Comparison of ENCODE assay signal across 8 cellular contexts in the genomic region with DNA sequence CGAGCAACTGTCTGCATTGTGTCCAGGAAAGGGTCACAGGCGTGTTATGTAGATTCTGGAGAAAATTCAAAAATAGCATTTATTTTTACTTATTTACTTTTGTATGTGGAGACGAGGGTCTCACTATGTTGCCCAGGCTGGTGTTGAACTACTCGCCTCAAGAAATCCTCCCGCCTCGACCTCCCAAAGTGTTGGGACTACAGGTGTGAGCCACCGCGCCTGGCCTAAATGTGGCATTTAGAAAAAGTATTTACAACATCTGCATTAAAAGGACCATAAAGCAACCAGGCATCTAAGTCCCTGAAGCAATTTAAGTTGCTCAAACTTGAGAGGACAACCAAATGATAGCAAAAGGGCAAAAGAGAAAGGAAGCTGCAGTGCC. TPM values are rescaled to one million over a fixed set of nuclear protein-coding genes. Genes with fewer than 3 reads are reported as not detected.
DNase-seq lines count a peak whose midpoint lies in the region; ATAC-seq, FAIRE-seq and TF ChIP-seq lines count a peak whose summit lies in the region.

No MANE protein-coding gene starts in this region.

- peaks cover 26% of the 10 kb centered on the region for H4K20me1 ChIP-seq in HepG2 (ENCODE audit: insufficient read depth, low read length)

- peak overlapping the region; percentile 97 for H3K4me3 Mint-ChIP-seq in activated CD4-positive, alpha-beta T cell treated with anti-CD3 and anti-CD28 coated beads, Interleukin-2, amount 10 ng/mL, durations not matched to agents 24 days and 14 days

- POLR2A ChIA-PET in HepG2 (lab: Yijun Ruan, JAX): interaction anchor here (0.7 to 3.3 kb wide), 21 partner anchors 17 to 282 kb away, joined by 3 to 43 read pairs (median 4); partner anchors contain the start of gene TMEM9B

- H3K27ac Mint-ChIP-seq in activated CD4-positive, alpha-beta T cell treated with anti-CD3 and anti-CD28 coated beads, Interleukin-2, amount 10 ng/mL, durations not matched to agents 24 days and 14 days: peak overlapping the region; percentile 95

- no peak for TF ChIP-seq POLR2A in HepG2 (IDR thresholded peaks at IDR 0.05; ENCODE audit: insufficient read depth in 1 of 2, low read depth in 2 of 2, low read length in 2 of 2)

- intact Hi-C loops in activated CD4-positive, alpha-beta T cell treated with anti-CD3 and anti-CD28 coated beads, Interleukin-2, amount 10 ng/mL, durations not matched to agents 24 days and 14 days (cut with micrococcal nuclease): loop anchor here (1.0 to 10.0 kb wide), 9 partner anchors 70 to 1773 kb away; partner anchors contain the start of genes ADM, AMPD3, EIF3F and IPO7
- intact Hi-C loops in HepG2 (cut with micrococcal nuclease; ENCODE audit: unreplicated experiment): loop anchor here (5.0 kb wide), 1 partner anchor 230 kb away; the partner anchor contains the start of gene AKIP1

- H3K4me1 ChIP-seq in HepG2 (ENCODE audit: insufficient read depth, low read length) (peaks cover 66% of the 10 kb centered on the region), thymus (ENCODE audit: control insufficient read depth, insufficient read depth, low read length) (peaks cover 14% of the 10 kb centered on the region)

- peaks cover 37% of the 10 kb centered on the region for H3K79me2 ChIP-seq in HepG2 (ENCODE audit: insufficient read depth, low read length)

- no peak overlapping the region for H2AFZ ChIP-seq in HepG2 (ENCODE audit: low read length)

- TF ChIP-seq CTCF in HepG2 (CRISPR knock-in tag; IDR thresholded peaks at IDR 0.05): no peak

- 14% methylated on average over 8 of the region's 8 CpGs for WGBS in HepG2 (ENCODE audit: low lambda C conversion rate)
- 65% methylated on average over 8 of the region's 8 CpGs for WGBS in thymus

- no peak for TF ChIP-seq RAD21 in HepG2 (CRISPR knock-in tag; IDR thresholded peaks at IDR 0.05)

- H3K4me1 Mint-ChIP-seq in activated CD4-positive, alpha-beta T cell treated with anti-CD3 and anti-CD28 coated beads, Interleukin-2, amount 10 ng/mL, durations not matched to agents 24 days and 14 days: peaks cover 27% of the 10 kb centered on the region

- in situ Hi-C loops in HepG2 (cut with HindIII; ENCODE audit: extremely low pct_ligation_motif_present, low pct_unique_long_range_greater_than_20kb): loop anchor here (25.0 kb wide), 1 partner anchor 280 kb away; the partner anchor contains the start of gene TMEM9B

- peaks cover 55% of the 10 kb centered on the region for H3K36me3 Mint-ChIP-seq in activated CD4-positive, alpha-beta T cell treated with anti-CD3 and anti-CD28 coated beads, Interleukin-2, amount 10 ng/mL, durations not matched to agents 24 days and 14 days (ENCODE audit: low read depth)

- H3K9me3 Mint-ChIP-seq in activated CD4-positive, alpha-beta T cell treated with anti-CD3 and anti-CD28 coated beads, Interleukin-2, amount 10 ng/mL, durations not matched to agents 24 days and 14 days: no peaks in the 10 kb centered on the region

- H3K9me3 ChIP-seq in HepG2 (ENCODE audit: low read length): no peaks in the 10 kb centered on the region
- H3K9me3 ChIP-seq in thymus (ENCODE audit: control insufficient read depth): no peaks in the 10 kb centered on the region

- CTCF ChIA-PET in HepG2 (lab: Yijun Ruan, JAX; ENCODE audit: low intra/inter-chr PET ratio, low total read pairs): no interaction called here

- peak overlapping the region; percentile 100 for H3K9ac ChIP-seq in HepG2 (ENCODE audit: insufficient read depth, low read depth, low read length)

- H3K27me3 ChIP-seq in HepG2 (ENCODE audit: control insufficient read depth in 1 of 2, insufficient read depth in 2 of 2, low read length in 2 of 2) (peaks cover 0 to 7% of the 10 kb centered on the region in 2 experiments; a peak in 1 of 5 replicates), thymus (ENCODE audit: control insufficient read depth, insufficient read depth) (no peaks in the 10 kb centered on the region)

- BruUV-seq in HepG2 (replicated peaks; lab: Mats Ljungman, UMichigan): no TSS peak

- no peak for DNase-seq in activated CD4-positive, alpha-beta T cell treated with anti-CD3 and anti-CD28 coated beads, Interleukin-2, amount 10 ng/mL, durations not matched to agents 24 days and 14 days
- no peak for DNase-seq in activated CD4-positive, alpha-beta T cell treated with anti-CD3 and anti-CD28 coated beads, Interleukin-2, amount 50 U/mL, for 48 hours
- DNase-seq in HepG2 (ENCODE audit: low spot score) (no peak), NCI-H1105 treated with DMSO at 0.1 percent for 48 hours (lab: John Stamatoyannopoulos, UW) (no peak)

- H3K36me3 ChIP-seq in HepG2 (replicated peaks in 1 of 2; ENCODE audit: control insufficient read depth in 1 of 2, insufficient read depth in 2 of 2, low read length in 2 of 2) (peaks cover 10 to 23% of the 10 kb centered on the region in 2 experiments; a peak in 4 of 5 replicates), thymus (ENCODE audit: control insufficient read depth, insufficient read depth) (peaks cover 21% of the 10 kb centered on the region)

- H3K4me3 ChIP-seq in HepG2 (replicated peaks in 1 of 3; ENCODE audit: insufficient read depth in 1 of 3, low read depth in 2 of 3, low read length in 3 of 3): peak overlapping the region; percentile 96 to 100 (median 99)
- peak overlapping the region; percentile 76 for H3K4me3 ChIP-seq in thymus (ENCODE audit: low read length)

- peak overlapping the region; percentile 89 for H3K4me2 ChIP-seq in HepG2 (ENCODE audit: low read depth, low read length)

- no peak for FAIRE-seq in HepG2 (lab: Jason Lieb, UNC)

- TF ChIP-seq EP300 in HepG2 (IDR thresholded peaks at IDR 0.05; ENCODE audit: low read depth in 2 of 2, low read length in 2 of 2) (no peak), HepG2 (CRISPR knock-in tag; IDR thresholded peaks at IDR 0.05; ENCODE audit: borderline replicate concordance) (no peak)

- H3K27ac ChIP-seq in angular gyrus (ENCODE audit: low read depth, low read length): peak overlapping the region; percentile 97
- peak overlapping the region; percentile 97 for H3K27ac ChIP-seq in HepG2 (ENCODE audit: extremely low read length, insufficient read depth, low read length)
- H3K27ac ChIP-seq in thymus (ENCODE audit: low read depth): peak overlapping the region; percentile 98

- no peak for ATAC-seq in HepG2
- ATAC-seq in GM21723 (IDR thresholded peaks at IDR 0.05; ENCODE audit: unreplicated experiment): no peak
- ATAC-seq in HG03135 (IDR thresholded peaks at IDR 0.05; ENCODE audit: unreplicated experiment): no peak

- no peaks in the 10 kb centered on the region for H3K27me3 Mint-ChIP-seq in activated CD4-positive, alpha-beta T cell treated with anti-CD3 and anti-CD28 coated beads, Interleukin-2, amount 10 ng/mL, durations not matched to agents 24 days and 14 days

RNA-seq across cellular contexts. Expression of gene TRIM66, which starts 0.6 kb away (rescaled TPM):
- total RNA-seq in activated CD4-positive, alpha-beta T cell treated with anti-CD3 and anti-CD28 coated beads, Interleukin-2, amount 10 ng/mL, durations not matched to agents 24 days and 14 days: 11.9 and 13.4 TPM in 2 replicates
- total RNA-seq in HepG2 (2016; rRNA removed; fragmentation: Illumina TruSeq; extraction: Trizol): 4.9 and 5.6 TPM in 2 replicates
- 1.4 and 2.4 TPM in 2 replicates for total RNA-seq in HepG2 (2016; cell fraction: cytosol; rRNA removed; fragmentation: Illumina TruSeq; extraction: Trizol; ENCODE audit: low read depth)
- 4.9 and 5.0 TPM in 2 replicates for total RNA-seq in HepG2 (2016; cell fraction: insoluble cytoplasmic fraction; rRNA removed; fragmentation: Illumina TruSeq; extraction: Trizol)
- total RNA-seq in HepG2 (2016; cell fraction: membrane; rRNA removed; fragmentation: Illumina TruSeq; extraction: Trizol): 1.9 and 2.3 TPM in 2 replicates
- 19.3 and 22.0 TPM in 2 replicates for total RNA-seq in HepG2 (2016; cell fraction: nucleus; rRNA removed; fragmentation: Illumina TruSeq; extraction: Trizol)
- polyA plus RNA-seq in HepG2 (2011; rRNA removed) (6.1 and 7.6 TPM in 2 replicates), thymus (2.7 TPM)
- polyA plus RNA-seq in HepG2 (2011; cell fraction: cytosol; rRNA removed): 1.7 and 1.8 TPM in 2 replicates
- 24.5 and 26.0 TPM in 2 replicates for polyA plus RNA-seq in HepG2 (2011; cell fraction: nucleus; rRNA removed)
- 5.0 and 5.3 TPM in 2 replicates for polyA plus RNA-seq in HepG2 (2012)
- 0.43 and 0.66 TPM in 2 replicates for polyA plus RNA-seq in HepG2 (2016; cell fraction: cytosol; fragmentation: Illumina TruSeq; extraction: Trizol; ENCODE audit: low read depth)
- polyA plus RNA-seq in HepG2 (2016; cell fraction: insoluble cytoplasmic fraction; fragmentation: Illumina TruSeq; extraction: Trizol; ENCODE audit: low read depth): 2.1 and 3.1 TPM in 2 replicates
- 1.2 and 1.3 TPM in 2 replicates for polyA plus RNA-seq in HepG2 (2016; cell fraction: membrane; fragmentation: Illumina TruSeq; extraction: Trizol; ENCODE audit: low read depth)
- 18.3 and 20.6 TPM in 2 replicates for polyA plus RNA-seq in HepG2 (2016; cell fraction: nucleus; fragmentation: Illumina TruSeq; extraction: Trizol; ENCODE audit: insufficient read depth, low read depth)
- polyA minus RNA-seq in HepG2 (2011; rRNA and poly(A)+ RNA removed; ENCODE audit: low replicate concordance): 6.2 and 10.3 TPM in 2 replicates
- 1.2 and 2.4 TPM in 2 replicates for polyA minus RNA-seq in HepG2 (2011; cell fraction: cytosol; rRNA and poly(A)+ RNA removed)
- polyA minus RNA-seq in HepG2 (2011; cell fraction: nucleus; rRNA and poly(A)+ RNA removed): 26.0 and 33.4 TPM in 2 replicates

RNA-seq across cellular contexts. Expression of gene RPL27A, which starts 0.8 kb away (rescaled TPM):
- total RNA-seq in activated CD4-positive, alpha-beta T cell treated with anti-CD3 and anti-CD28 coated beads, Interleukin-2, amount 10 ng/mL, durations not matched to agents 24 days and 14 days: 738 and 745 TPM in 2 replicates
- 2,153 and 2,707 TPM in 2 replicates for total RNA-seq in HepG2 (2016; rRNA removed; fragmentation: Illumina TruSeq; extraction: Trizol)
- 3,399 and 3,946 TPM in 2 replicates for total RNA-seq in HepG2 (2016; cell fraction: cytosol; rRNA removed; fragmentation: Illumina TruSeq; extraction: Trizol; ENCODE audit: low read depth)
- total RNA-seq in HepG2 (2016; cell fraction: insoluble cytoplasmic fraction; rRNA removed; fragmentation: Illumina TruSeq; extraction: Trizol): 2,233 and 2,738 TPM in 2 replicates
- 4,869 and 5,089 TPM in 2 replicates for total RNA-seq in HepG2 (2016; cell fraction: membrane; rRNA removed; fragmentation: Illumina TruSeq; extraction: Trizol)
- total RNA-seq in HepG2 (2016; cell fraction: nucleus; rRNA removed; fragmentation: Illumina TruSeq; extraction: Trizol): 939 and 964 TPM in 2 replicates
- polyA plus RNA-seq in HepG2 (2011; rRNA removed) (1,417 and 1,531 TPM in 2 replicates), thymus (4,277 TPM)
- 1,474 and 2,087 TPM in 2 replicates for polyA plus RNA-seq in HepG2 (2011; cell fraction: cytosol; rRNA removed)
- 305 and 370 TPM in 2 replicates for polyA plus RNA-seq in HepG2 (2011; cell fraction: nucleus; rRNA removed)
- polyA plus RNA-seq in HepG2 (2012): 1,992 and 2,004 TPM in 2 replicates
- 4,970 and 5,082 TPM in 2 replicates for polyA plus RNA-seq in HepG2 (2016; cell fraction: cytosol; fragmentation: Illumina TruSeq; extraction: Trizol; ENCODE audit: low read depth)
- 3,334 and 3,710 TPM in 2 replicates for polyA plus RNA-seq in HepG2 (2016; cell fraction: insoluble cytoplasmic fraction; fragmentation: Illumina TruSeq; extraction: Trizol; ENCODE audit: low read depth)
- 5,948 and 6,204 TPM in 2 replicates for polyA plus RNA-seq in HepG2 (2016; cell fraction: membrane; fragmentation: Illumina TruSeq; extraction: Trizol; ENCODE audit: low read depth)
- polyA plus RNA-seq in HepG2 (2016; cell fraction: nucleus; fragmentation: Illumina TruSeq; extraction: Trizol; ENCODE audit: insufficient read depth, low read depth): 1,777 and 1,903 TPM in 2 replicates
- polyA minus RNA-seq in HepG2 (2011; rRNA and poly(A)+ RNA removed; ENCODE audit: low replicate concordance): 284 and 635 TPM in 2 replicates
- polyA minus RNA-seq in HepG2 (2011; cell fraction: cytosol; rRNA and poly(A)+ RNA removed): 320 and 336 TPM in 2 replicates
- 339 and 420 TPM in 2 replicates for polyA minus RNA-seq in HepG2 (2011; cell fraction: nucleus; rRNA and poly(A)+ RNA removed)
